In the genomic region with DNA sequence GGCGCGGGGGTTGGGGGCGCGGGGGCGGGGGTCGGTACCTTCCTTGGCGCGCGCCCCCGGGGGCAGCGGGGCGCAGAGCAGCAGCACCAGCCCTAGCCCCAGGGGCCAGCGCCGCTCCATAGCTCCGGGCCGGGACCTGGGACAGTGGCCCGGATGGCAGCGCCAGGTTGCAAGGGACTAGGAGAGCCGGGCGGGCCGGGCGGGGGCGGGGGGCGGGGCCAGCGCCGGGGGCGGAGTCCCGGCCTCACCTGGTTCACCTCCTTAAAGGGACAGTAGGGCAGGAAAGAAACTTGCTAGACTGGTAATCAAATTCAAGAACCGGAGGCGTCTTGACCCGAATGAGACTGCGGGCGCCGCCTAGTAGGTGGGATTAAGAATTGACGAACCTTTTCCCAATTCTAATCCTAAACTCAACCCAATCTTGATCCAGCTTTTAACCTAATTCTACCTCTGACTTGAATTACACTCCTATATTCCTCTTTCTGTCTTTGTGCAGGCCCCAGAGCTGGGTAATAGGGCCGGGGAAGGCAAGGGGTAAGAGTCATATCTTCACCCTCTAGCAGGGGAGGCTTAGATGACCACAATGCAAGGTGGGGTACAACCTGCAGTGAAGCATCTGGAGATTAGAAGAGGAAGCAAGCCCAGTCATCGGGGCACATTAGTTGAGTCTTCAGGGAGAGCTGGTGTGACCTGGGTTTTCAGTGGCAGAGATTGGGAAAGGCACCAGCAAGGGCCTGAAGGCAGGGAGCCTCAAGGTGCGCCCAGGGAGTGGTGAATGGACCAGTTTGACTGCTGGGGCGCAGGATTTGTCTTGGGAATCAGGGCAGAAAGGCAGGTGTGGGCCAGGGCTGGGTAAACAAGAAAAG, we compare ENCODE assay signal across 8 cellular contexts. TPM values are rescaled to one million over a fixed set of nuclear protein-coding genes. Genes with fewer than 3 reads are reported as not detected.
DNase-seq lines count a peak whose midpoint lies in the region; TF ChIP-seq lines count a peak whose summit lies in the region.

A gene (minus strand): TSS at position 171 of the 866 bp plus-strand sequence. CDS start 51 bp downstream, at position 120.

- H3K4me3 ChIP-seq in iPS-18c (ENCODE audit: insufficient read depth, low read depth, low read length) = peak within 1 kb of the TSS; percentile 74
- no peak within 1 kb of the TSS for H3K4me3 ChIP-seq in ovary

- TF ChIP-seq EP300 in ovary (IDR thresholded peaks at IDR 0.05) = no peak

- H3K36me3 ChIP-seq in ovary = no peaks in the 10 kb centered on the region

- no peak for TF ChIP-seq CTCF in ovary (IDR thresholded peaks at IDR 0.05)

- no peaks in the 10 kb centered on the region for H3K9me3 ChIP-seq in iPS-18c (ENCODE audit: control insufficient read depth, insufficient read depth, low read length)
- H3K9me3 ChIP-seq in ovary = no peaks in the 10 kb centered on the region

- H3K27ac Mint-ChIP-seq in activated naive CD8-positive, alpha-beta T cell treated with anti-CD3 and anti-CD28 coated beads for 36 hours = peak within 1 kb of the TSS; percentile 69

- 13 to 18% (median 15%) methylated on average over 30 to 39 of the region's 39 CpGs for whole genome bisulfite sequencing in ovary, 3 donors

- peaks cover 66% of the 10 kb centered on the region for H3K4me1 Mint-ChIP-seq in activated naive CD8-positive, alpha-beta T cell treated with anti-CD3 and anti-CD28 coated beads for 36 hours

- no peaks in the 10 kb centered on the region for H3K27me3 Mint-ChIP-seq in activated naive CD8-positive, alpha-beta T cell treated with anti-CD3 and anti-CD28 coated beads for 36 hours

- intact Hi-C loops in ovary (cut with DNase I) = no loop called here

- no peaks in the 10 kb centered on the region for H3K9me3 Mint-ChIP-seq in activated naive CD8-positive, alpha-beta T cell treated with anti-CD3 and anti-CD28 coated beads for 36 hours

- H3K4me1 ChIP-seq in ovary (ENCODE audit: insufficient read depth) = peaks cover 9% of the 10 kb centered on the region

- peak within 1 kb of the TSS; percentile 80 for H3K4me3 Mint-ChIP-seq in activated naive CD8-positive, alpha-beta T cell treated with anti-CD3 and anti-CD28 coated beads for 36 hours

- H3K36me3 Mint-ChIP-seq in activated naive CD8-positive, alpha-beta T cell treated with anti-CD3 and anti-CD28 coated beads for 36 hours = peaks cover 1% of the 10 kb centered on the region

- no peaks in the 10 kb centered on the region for H3K27me3 ChIP-seq in ovary

- TF ChIP-seq POLR2A in ovary (IDR thresholded peaks at IDR 0.05) = no peak

- H3K27ac ChIP-seq in ovary = no peak within 1 kb of the TSS

- DNase-seq in NCI-H82 (lab: John Stamatoyannopoulos, UW) (peak; percentile 25), NCI-H82 treated with DMSO at 0.1 percent for 48 hours (lab: John Stamatoyannopoulos, UW; ENCODE audit: unreplicated experiment) (no peak), NCI-H526 treated with DMSO at 0.1 percent for 48 hours (lab: John Stamatoyannopoulos, UW) (peak; percentile 93), ovary (no peak), cortex of kidney (lab: John Stamatoyannopoulos, UW) (no peak)
- DNase-seq in activated naive CD8-positive, alpha-beta T cell treated with anti-CD3 and anti-CD28 coated beads for 36 hours = peak; percentile 31
- DNase-seq in stimulated activated CD4-positive, alpha-beta T cell treated with anti-CD3 and anti-CD28 coated beads, TNF-alpha, amount 100 ng/mL, for 1 hour (ENCODE audit: low read depth in 3 of 3, low spot score in 1 of 3) = peak in 2 of 3 donors; percentile 26 to 29

RNA-seq across cellular contexts. Expression of the gene that starts here (rescaled TPM):
- 1 to 10 TPM; 2.3 to 3.4 TPM for total RNA-seq in activated naive CD8-positive, alpha-beta T cell treated with anti-CD3 and anti-CD28 coated beads for 36 hours
- 10 to 100 TPM in 1 of 7 donors, 1 to 10 TPM in 4, under 1 TPM in 1, not detected in 1; 0.40 to 21.3 (median 2.6) TPM for total RNA-seq in ovary
- polyA plus RNA-seq in ovary = under 1 TPM; 0.21 to 0.45 TPM

Comparison
In these comparisons a context has a peak if more than half of its experiments do, and no peak if none do; other contexts are left out.
1. DNase-seq: peak in NCI-H82 (single experiment), NCI-H526 treated with DMSO at 0.1 percent for 48 hours (single experiment), activated naive CD8-positive, alpha-beta T cell treated with anti-CD3 and anti-CD28 coated beads for 36 hours (single experiment) and stimulated activated CD4-positive, alpha-beta T cell treated with anti-CD3 and anti-CD28 coated beads, TNF-alpha, amount 100 ng/mL, for 1 hour (2 of 3); none in NCI-H82 treated with DMSO at 0.1 percent for 48 hours (single experiment), ovary (0 of 5) and cortex of kidney (single experiment).